9 cellular contexts compared by ENCODE assay signal in the genomic region with DNA sequence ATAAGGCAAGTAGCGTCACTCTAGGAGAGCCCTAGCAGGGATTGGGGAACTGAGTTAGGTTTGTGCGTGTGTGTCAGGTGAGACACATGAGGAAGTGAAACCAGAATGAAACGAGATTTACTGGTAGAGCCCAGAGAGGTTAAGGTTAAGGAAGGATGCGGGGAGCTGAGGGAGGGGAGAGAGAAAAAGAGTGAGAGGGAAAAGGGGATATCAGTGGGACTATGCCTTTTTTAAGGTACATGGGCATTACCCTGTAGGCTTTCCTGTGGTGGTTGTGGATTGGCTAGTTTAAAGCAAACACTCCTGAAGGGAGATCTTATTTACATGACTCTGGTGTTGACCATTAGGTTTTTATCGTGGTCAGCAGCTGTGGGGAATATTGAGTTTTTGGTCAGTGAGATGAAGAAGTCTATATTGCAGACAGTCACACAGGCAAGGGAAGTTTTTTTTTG. TPM values are rescaled to one million over a fixed set of nuclear protein-coding genes. Genes with fewer than 3 reads are reported as not detected.
A peak's percentile ranks its signal among the peaks of the same experiment; 100 is the strongest.
DNase-seq lines count a peak whose midpoint lies in the region; ATAC-seq and TF ChIP-seq lines count a peak whose summit lies in the region.
"Had no signal": no experiment of that assay in that cellular context is flagged by ENCODE, and none has a peak within 500 bp of the region (broad histone marks: within the 10 kb centered on the region; RNA-seq: fewer than 3 reads in every experiment).

No MANE protein-coding gene starts in this region.

- peaks cover 2% of the 10 kb centered on the region for H3F3A ChIP-seq in smooth muscle cell (ENCODE audit: low read depth)

- H3K9ac ChIP-seq in smooth muscle cell (ENCODE audit: low read depth) = no peak overlapping the region

- H3K4me1 ChIP-seq in foreskin keratinocyte (no peaks in the 10 kb centered on the region), smooth muscle cell (ENCODE audit: low read depth) (peaks cover 8% of the 10 kb centered on the region)

- H2AFZ ChIP-seq in smooth muscle cell (ENCODE audit: low read depth) = no peak overlapping the region

- peaks cover 63% of the 10 kb centered on the region for H4K20me1 ChIP-seq in smooth muscle cell (ENCODE audit: low read depth)

- no peak overlapping the region for H3K4me3 ChIP-seq in smooth muscle cell

- no peaks in the 10 kb centered on the region for H3K27me3 ChIP-seq in foreskin keratinocyte
- no peaks in the 10 kb centered on the region for H3K27me3 ChIP-seq in smooth muscle cell (ENCODE audit: low read depth)

- no peaks in the 10 kb centered on the region for H3K9me3 ChIP-seq in smooth muscle cell (replicated peaks; ENCODE audit: low read depth)

- no peak overlapping the region for H3K4me2 ChIP-seq in smooth muscle cell

- TF ChIP-seq CTCF in foreskin keratinocyte (conservative IDR thresholded peaks at IDR 0.05) (no peak), smooth muscle cell (IDR thresholded peaks at IDR 0.05; ENCODE audit: borderline replicate concordance, insufficient read depth, poor library complexity, severe bottlenecking) (no peak)

- DNase-seq in NCI-H446 treated with DMSO at 0.1 percent for 48 hours (lab: John Stamatoyannopoulos, UW) = no peak
- DNase-seq in foreskin keratinocyte = no peak
- DNase-seq in smooth muscle cell (lab: John Stamatoyannopoulos, UW; ENCODE audit: unreplicated experiment) = no peak
- DNase-seq in iPS-NIHi11 (ENCODE audit: low spot score) = no peak
- DNase-seq: small intestine had no signal

- WGBS in smooth muscle cell (ENCODE audit: low lambda C conversion rate) = 94% methylated on average over 5 of the region's 5 CpGs

- peak; percentile 100 for ATAC-seq in GM18505 (IDR thresholded peaks at IDR 0.05; ENCODE audit: unreplicated experiment)
- peak; percentile 100 for ATAC-seq in GM21447 (IDR thresholded peaks at IDR 0.05; ENCODE audit: unreplicated experiment)
- ATAC-seq in HG03469 (IDR thresholded peaks at IDR 0.05; ENCODE audit: unreplicated experiment) = peak; percentile 100
- ATAC-seq in esophagus mucosa = peak; percentile 59
- ATAC-seq in foreskin keratinocyte = no peak

- H3K79me2 ChIP-seq in smooth muscle cell (ENCODE audit: low read depth) = peaks cover 94% of the 10 kb centered on the region

- H3K27ac ChIP-seq in foreskin keratinocyte (no peak overlapping the region), smooth muscle cell (ENCODE audit: low read depth) (no peak overlapping the region)

- no peak for TF ChIP-seq POLR2A in GM18505 (IDR thresholded peaks at IDR 0.05; ENCODE audit: borderline replicate concordance, extremely low read depth, insufficient read depth, insufficient read length)

- no peaks in the 10 kb centered on the region for H3K36me3 ChIP-seq in smooth muscle cell (ENCODE audit: low read depth)

RNA-seq across cellular contexts. Expression of gene ZDHHC17, which starts 13.9 kb away (rescaled TPM):
- total RNA-seq in esophagus mucosa (9.3 TPM), foreskin keratinocyte (14.4 and 16.4 TPM in 2 replicates), smooth muscle cell (34.8 and 41.0 TPM in 2 replicates)
- polyA plus RNA-seq in foreskin keratinocyte (2.1 and 2.3 TPM in 2 replicates), smooth muscle cell (12.2 and 12.8 TPM in 2 replicates)
